Comparison of ENCODE assay signal across 12 cellular contexts in genomic region chr17:78818152-78818846, GRCh38. TPM values are rescaled to one million over a fixed set of nuclear protein-coding genes. Genes with fewer than 3 reads are reported as not detected.
DNase-seq lines count a peak whose midpoint lies in the region; ATAC-seq, FAIRE-seq and TF ChIP-seq lines count a peak whose summit lies in the region.
"Had no signal": no experiment of that assay in that cellular context is flagged by ENCODE, and none has a peak within 500 bp of the region (broad histone marks: within the 10 kb centered on the region; RNA-seq: fewer than 3 reads in every experiment).

No MANE protein-coding gene starts in this region.

- peaks cover 79% of the 10 kb centered on the region for H3K36me3 Mint-ChIP-seq in T-helper 2 cell treated with Interferon-gamma antibody and Interleukin-4, amounts not matched to agents 5 μg/mL and 100 μg/mL, for 36 hours (ENCODE audit: low read depth)

- no peak for DNase-seq in T-helper 2 cell treated with Interferon-gamma antibody and Interleukin-4, amounts not matched to agents 5 μg/mL and 100 μg/mL, for 36 hours (ENCODE audit: low spot score)
- DNase-seq in T-helper 2 cell: no peak
- DNase-seq in MM.1S: no peak
- no peak for DNase-seq in small intestine
- DNase-seq in GM19239 (ENCODE audit: insufficient read length, low spot score): no peak
- DNase-seq in suprapubic skin (ENCODE audit: low spot score in 2 of 2): no peak
- DNase-seq: NCI-H1694 treated with DMSO at 0.1 percent for 48 hours, SJCRH30 had no signal

- TF ChIP-seq EP300 in suprapubic skin (IDR thresholded peaks at IDR 0.05): no peak

- H3K27ac ChIP-seq in MM.1S (ENCODE audit: low read length): peak overlapping the region; percentile 96
- peak overlapping the region; percentile 58 for H3K27ac ChIP-seq in duodenal mucosa (ENCODE audit: low read depth, low read length)
- H3K27ac ChIP-seq in small intestine (ENCODE audit: low read depth in 1 of 2, low read length in 1 of 2): peak overlapping the region; percentile 12 to 14
- no peak overlapping the region for H3K27ac ChIP-seq in suprapubic skin
- H3K27ac ChIP-seq: SJCRH30 had no signal

- FAIRE-seq in small intestine (lab: Jason Lieb, UNC) (no peak), GM19239 (lab: Jason Lieb, UNC) (no peak)
- FAIRE-seq: colon had no signal

- peaks cover 29% of the 10 kb centered on the region for H3F3A ChIP-seq in MM.1S (ENCODE audit: insufficient read depth, low read length)

- H3K27me3 Mint-ChIP-seq in T-helper 2 cell treated with Interferon-gamma antibody and Interleukin-4, amounts not matched to agents 5 μg/mL and 100 μg/mL, for 36 hours (ENCODE audit: low read depth): no peaks in the 10 kb centered on the region

- H3K27me3 ChIP-seq in MM.1S (replicated peaks; ENCODE audit: insufficient read depth, low read length) (no peaks in the 10 kb centered on the region), duodenal mucosa (ENCODE audit: control insufficient read depth in 1 of 2, insufficient read depth in 2 of 2, low read length in 2 of 2) (no peaks in the 10 kb centered on the region), small intestine (ENCODE audit: control insufficient read depth in 2 of 2, insufficient read depth in 2 of 2, low read length in 2 of 2) (no peaks in the 10 kb centered on the region), suprapubic skin (no peaks in the 10 kb centered on the region)
- H3K27me3 ChIP-seq: SJCRH30 had no signal

- ATAC-seq in HG03571 (IDR thresholded peaks at IDR 0.05; ENCODE audit: unreplicated experiment): no peak
- ATAC-seq: activated CD4-positive, CD25-positive, alpha-beta regulatory T cell treated with anti-CD3 and anti-CD28 coated beads, Interleukin-2, amount 50 U/mL, for 24 hours had no signal

- H3K36me3 ChIP-seq in MM.1S (replicated peaks; ENCODE audit: insufficient read depth, low read length) (peaks cover 39% of the 10 kb centered on the region), duodenal mucosa (ENCODE audit: control insufficient read depth in 1 of 2, insufficient read depth in 2 of 2, low read length in 2 of 2) (peaks cover 55 to 94% of the 10 kb centered on the region in 2 donors), small intestine (ENCODE audit: control insufficient read depth in 2 of 2, insufficient read depth in 2 of 2, low read length in 2 of 2) (peaks cover 14 to 20% of the 10 kb centered on the region in 2 donors), suprapubic skin (peaks cover 100% of the 10 kb centered on the region)

- H4K20me1 ChIP-seq in MM.1S (ENCODE audit: insufficient read depth, low read length): no peaks in the 10 kb centered on the region

- 81 to 87% (median 84%) methylated on average over 19 of the region's 19 CpGs for WGBS in small intestine, 3 donors
- WGBS in suprapubic skin: 86% methylated on average over 19 of the region's 19 CpGs

- peaks cover 64% of the 10 kb centered on the region for H3K79me2 ChIP-seq in MM.1S (ENCODE audit: low read length)

- H3K9me3 Mint-ChIP-seq in T-helper 2 cell treated with Interferon-gamma antibody and Interleukin-4, amounts not matched to agents 5 μg/mL and 100 μg/mL, for 36 hours: no peaks in the 10 kb centered on the region

- peak overlapping the region; percentile 95 for H3K27ac Mint-ChIP-seq in T-helper 2 cell treated with Interferon-gamma antibody and Interleukin-4, amounts not matched to agents 5 μg/mL and 100 μg/mL, for 36 hours

- H3K9me2 ChIP-seq in MM.1S (replicated peaks; ENCODE audit: insufficient read depth, low read length): no peaks in the 10 kb centered on the region

- H3K4me3 ChIP-seq in MM.1S (ENCODE audit: low read length) (no peak overlapping the region), duodenal mucosa (ENCODE audit: low read depth in 1 of 2, low read length in 2 of 2) (no peak overlapping the region), small intestine (ENCODE audit: low read depth in 1 of 2, low read length in 2 of 2) (no peak overlapping the region), suprapubic skin (no peak overlapping the region)
- H3K4me3 ChIP-seq: SJCRH30 had no signal

- H3K4me1 ChIP-seq in MM.1S (ENCODE audit: low read length) (peaks cover 26% of the 10 kb centered on the region), duodenal mucosa (ENCODE audit: control insufficient read depth in 1 of 2, insufficient read depth in 2 of 2, low read length in 2 of 2) (peaks cover 3 to 13% of the 10 kb centered on the region in 2 donors), small intestine (ENCODE audit: control insufficient read depth in 2 of 2, insufficient read depth in 1 of 2, low read depth in 1 of 2, low read length in 1 of 2) (no peaks in the 10 kb centered on the region), suprapubic skin (peaks cover 9% of the 10 kb centered on the region)
- H3K4me1 ChIP-seq: SJCRH30 had no signal

- H3K9ac ChIP-seq in MM.1S (ENCODE audit: low read length): peak overlapping the region; percentile 75
- no peak overlapping the region for H3K9ac ChIP-seq in duodenal mucosa (ENCODE audit: low read depth in 1 of 2, low read length in 2 of 2)

- no peaks in the 10 kb centered on the region for H3K9me3 ChIP-seq in MM.1S (replicated peaks; ENCODE audit: insufficient read depth, low read length)
- H3K9me3 ChIP-seq in duodenal mucosa (ENCODE audit: control insufficient read depth in 1 of 2, low read length in 2 of 2): no peaks in the 10 kb centered on the region
- no peaks in the 10 kb centered on the region for H3K9me3 ChIP-seq in small intestine (ENCODE audit: control insufficient read depth, low read depth)
- no peaks in the 10 kb centered on the region for H3K9me3 ChIP-seq in suprapubic skin
- H3K9me3 ChIP-seq: SJCRH30 had no signal

- no peak overlapping the region for H2AFZ ChIP-seq in MM.1S (ENCODE audit: low read length)

- H3K4me1 Mint-ChIP-seq in T-helper 2 cell treated with Interferon-gamma antibody and Interleukin-4, amounts not matched to agents 5 μg/mL and 100 μg/mL, for 36 hours (ENCODE audit: low read depth): peaks cover 45% of the 10 kb centered on the region

- peak overlapping the region; percentile 25; the same call in 1 of the 2 replicates for H3K4me2 ChIP-seq in MM.1S (ENCODE audit: low read depth, low read length)

- no peak for TF ChIP-seq CTCF in MM.1S (IDR thresholded peaks at IDR 0.05; ENCODE audit: low read length)
- TF ChIP-seq CTCF in suprapubic skin (IDR thresholded peaks at IDR 0.05): no peak

- TF ChIP-seq POLR2A in suprapubic skin (IDR thresholded peaks at IDR 0.05): no peak

- H3K4me3 Mint-ChIP-seq in T-helper 2 cell treated with Interferon-gamma antibody and Interleukin-4, amounts not matched to agents 5 μg/mL and 100 μg/mL, for 36 hours: peak overlapping the region; percentile 81

RNA-seq across cellular contexts. Expression of gene USP36, which starts 22.3 kb away (rescaled TPM):
- 10 to 100 TPM in 2 of 3 donors, 1 to 10 TPM in 1; 8.1 to 19.6 (median 18.6) TPM for polyA plus RNA-seq in small intestine
- total RNA-seq in suprapubic skin: 100 to 1,000 TPM in 1 of 4 donors, 10 to 100 TPM in 3; 60.1 to 118 (median 74.4) TPM

RNA-seq across cellular contexts. Expression of gene CYTH1, which starts 36.2 kb away (rescaled TPM):
- 10 to 100 TPM; 37.6 to 46.3 (median 38.6) TPM for polyA plus RNA-seq in small intestine
- total RNA-seq in suprapubic skin: 10 to 100 TPM; 57.6 to 88.6 (median 74.9) TPM
